ENCODE assay signal across 3 cellular contexts in the genomic region with DNA sequence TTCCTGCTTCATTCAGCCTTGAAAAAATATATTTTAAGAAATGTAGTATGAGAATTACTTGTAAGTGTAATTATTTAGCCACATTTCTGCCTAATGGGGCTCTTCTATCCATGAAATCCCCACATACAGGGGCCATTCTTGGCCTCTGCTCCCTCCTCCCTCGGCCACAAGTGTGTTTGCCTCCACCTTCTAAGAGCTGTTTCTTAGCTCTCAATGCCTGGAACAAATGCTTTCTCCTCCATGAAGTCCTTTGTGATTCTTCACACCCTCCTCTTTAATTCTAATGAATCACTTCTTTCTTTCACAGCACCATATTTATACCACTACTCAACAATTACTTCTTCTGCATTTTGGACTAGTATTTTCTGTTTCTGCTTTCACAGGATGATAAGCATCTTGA.
TF ChIP-seq lines count a peak whose summit lies in the region.

No MANE protein-coding gene starts in this region.

TF ChIP-seq in GM23338, 12 proteins besides CTCF, POLR2A, EP300 and RAD21 (continues in another document):
- TF ChIP-seq STAT1 (IDR thresholded peaks at IDR 0.05; ENCODE audit: unreplicated experiment) (no peak), POLR2AphosphoS5 (IDR thresholded peaks at IDR 0.05; ENCODE audit: low read depth) (no peak)
- TF ChIP-seq, protein P1, sequence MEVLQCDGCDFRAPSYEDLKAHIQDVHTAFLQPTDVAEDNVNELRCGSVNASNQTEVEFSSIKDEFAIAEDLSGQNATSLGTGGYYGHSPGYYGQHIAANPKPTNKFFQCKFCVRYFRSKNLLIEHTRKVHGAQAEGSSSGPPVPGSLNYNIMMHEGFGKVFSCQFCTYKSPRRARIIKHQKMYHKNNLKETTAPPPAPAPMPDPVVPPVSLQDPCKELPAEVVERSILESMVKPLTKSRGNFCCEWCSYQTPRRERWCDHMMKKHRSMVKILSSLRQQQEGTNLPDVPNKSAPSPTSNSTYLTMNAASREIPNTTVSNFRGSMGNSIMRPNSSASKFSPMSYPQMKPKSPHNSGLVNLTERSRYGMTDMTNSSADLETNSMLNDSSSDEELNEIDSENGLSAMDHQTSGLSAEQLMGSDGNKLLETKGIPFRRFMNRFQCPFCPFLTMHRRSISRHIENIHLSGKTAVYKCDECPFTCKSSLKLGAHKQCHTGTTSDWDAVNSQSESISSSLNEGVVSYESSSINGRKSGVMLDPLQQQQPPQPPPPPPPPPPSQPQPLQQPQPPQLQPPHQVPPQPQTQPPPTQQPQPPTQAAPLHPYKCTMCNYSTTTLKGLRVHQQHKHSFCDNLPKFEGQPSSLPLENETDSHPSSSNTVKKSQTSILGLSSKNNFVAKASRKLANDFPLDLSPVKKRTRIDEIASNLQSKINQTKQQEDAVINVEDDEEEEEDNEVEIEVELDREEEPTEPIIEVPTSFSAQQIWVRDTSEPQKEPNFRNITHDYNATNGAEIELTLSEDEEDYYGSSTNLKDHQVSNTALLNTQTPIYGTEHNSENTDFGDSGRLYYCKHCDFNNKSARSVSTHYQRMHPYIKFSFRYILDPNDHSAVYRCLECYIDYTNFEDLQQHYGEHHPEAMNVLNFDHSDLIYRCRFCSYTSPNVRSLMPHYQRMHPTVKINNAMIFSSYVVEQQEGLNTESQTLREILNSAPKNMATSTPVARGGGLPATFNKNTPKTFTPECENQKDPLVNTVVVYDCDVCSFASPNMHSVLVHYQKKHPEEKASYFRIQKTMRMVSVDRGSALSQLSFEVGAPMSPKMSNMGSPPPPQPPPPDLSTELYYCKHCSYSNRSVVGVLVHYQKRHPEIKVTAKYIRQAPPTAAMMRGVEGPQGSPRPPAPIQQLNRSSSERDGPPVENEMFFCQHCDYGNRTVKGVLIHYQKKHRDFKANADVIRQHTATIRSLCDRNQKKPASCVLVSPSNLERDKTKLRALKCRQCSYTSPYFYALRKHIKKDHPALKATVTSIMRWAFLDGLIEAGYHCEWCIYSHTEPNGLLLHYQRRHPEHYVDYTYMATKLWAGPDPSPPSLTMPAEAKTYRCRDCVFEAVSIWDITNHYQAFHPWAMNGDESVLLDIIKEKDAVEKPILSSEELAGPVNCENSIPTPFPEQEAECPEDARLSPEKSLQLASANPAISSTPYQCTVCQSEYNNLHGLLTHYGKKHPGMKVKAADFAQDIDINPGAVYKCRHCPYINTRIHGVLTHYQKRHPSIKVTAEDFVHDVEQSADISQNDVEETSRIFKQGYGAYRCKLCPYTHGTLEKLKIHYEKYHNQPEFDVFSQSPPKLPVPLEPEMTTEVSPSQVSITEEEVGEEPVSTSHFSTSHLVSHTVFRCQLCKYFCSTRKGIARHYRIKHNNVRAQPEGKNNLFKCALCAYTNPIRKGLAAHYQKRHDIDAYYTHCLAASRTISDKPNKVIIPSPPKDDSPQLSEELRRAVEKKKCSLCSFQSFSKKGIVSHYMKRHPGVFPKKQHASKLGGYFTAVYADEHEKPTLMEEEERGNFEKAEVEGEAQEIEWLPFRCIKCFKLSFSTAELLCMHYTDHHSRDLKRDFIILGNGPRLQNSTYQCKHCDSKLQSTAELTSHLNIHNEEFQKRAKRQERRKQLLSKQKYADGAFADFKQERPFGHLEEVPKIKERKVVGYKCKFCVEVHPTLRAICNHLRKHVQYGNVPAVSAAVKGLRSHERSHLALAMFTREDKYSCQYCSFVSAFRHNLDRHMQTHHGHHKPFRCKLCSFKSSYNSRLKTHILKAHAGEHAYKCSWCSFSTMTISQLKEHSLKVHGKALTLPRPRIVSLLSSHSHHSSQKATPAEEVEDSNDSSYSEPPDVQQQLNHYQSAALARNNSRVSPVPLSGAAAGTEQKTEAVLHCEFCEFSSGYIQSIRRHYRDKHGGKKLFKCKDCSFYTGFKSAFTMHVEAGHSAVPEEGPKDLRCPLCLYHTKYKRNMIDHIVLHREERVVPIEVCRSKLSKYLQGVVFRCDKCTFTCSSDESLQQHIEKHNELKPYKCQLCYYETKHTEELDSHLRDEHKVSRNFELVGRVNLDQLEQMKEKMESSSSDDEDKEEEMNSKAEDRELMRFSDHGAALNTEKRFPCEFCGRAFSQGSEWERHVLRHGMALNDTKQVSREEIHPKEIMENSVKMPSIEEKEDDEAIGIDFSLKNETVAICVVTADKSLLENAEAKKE (CRISPR knock-in tag; IDR thresholded peaks at IDR 0.05) = no peak

TF ChIP-seq in IMR-90, 13 proteins besides CTCF, POLR2A, EP300 and RAD21:
- no peak for TF ChIP-seq RCOR1 (IDR thresholded peaks at IDR 0.05; ENCODE audit: insufficient replicate concordance, low read length)
- no peak for TF ChIP-seq MXI1 (IDR thresholded peaks at IDR 0.05; ENCODE audit: borderline replicate concordance, low read depth, low read length)
- TF ChIP-seq MAZ (IDR thresholded peaks at IDR 0.05; ENCODE audit: borderline replicate concordance, low read depth, low read length) = no peak
- no peak for TF ChIP-seq BHLHE40 (IDR thresholded peaks at IDR 0.05; ENCODE audit: low read depth, low read length)

TF ChIP-seq in WTC11, 78 proteins besides CTCF, POLR2A, EP300 and RAD21:
- TF ChIP-seq, protein P2, sequence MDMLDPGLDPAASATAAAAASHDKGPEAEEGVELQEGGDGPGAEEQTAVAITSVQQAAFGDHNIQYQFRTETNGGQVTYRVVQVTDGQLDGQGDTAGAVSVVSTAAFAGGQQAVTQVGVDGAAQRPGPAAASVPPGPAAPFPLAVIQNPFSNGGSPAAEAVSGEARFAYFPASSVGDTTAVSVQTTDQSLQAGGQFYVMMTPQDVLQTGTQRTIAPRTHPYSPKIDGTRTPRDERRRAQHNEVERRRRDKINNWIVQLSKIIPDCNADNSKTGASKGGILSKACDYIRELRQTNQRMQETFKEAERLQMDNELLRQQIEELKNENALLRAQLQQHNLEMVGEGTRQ (CRISPR knock-in tag; IDR thresholded peaks at IDR 0.05) = no peak
